Comparison of ENCODE assay signal across 2 cellular contexts in genomic region chr1:16213544-16213943, GRCh38. TPM values are rescaled to one million over a fixed set of nuclear protein-coding genes. Genes with fewer than 3 reads are reported as not detected.
"Had no signal": no experiment of that assay in that cellular context is flagged by ENCODE, and none has a peak within 500 bp of the region (broad histone marks: within the 10 kb centered on the region; RNA-seq: fewer than 3 reads in every experiment).

No MANE protein-coding gene starts in this region.

RNA-seq across cellular contexts. Expression of gene ARHGEF19, which starts 1.1 kb away (rescaled TPM):
- total RNA-seq: HT1080 had no signal

RNA-seq across cellular contexts. Expression of gene EPHA2, which starts 57.7 kb away (rescaled TPM):
- polyA plus RNA-seq: IgD-negative memory B cell had no signal
